In genomic region chr11:20156876-20157613, GRCh38 we compare ENCODE assay signal across 10 cellular contexts. TPM values are rescaled to one million over a fixed set of nuclear protein-coding genes. Genes with fewer than 3 reads are reported as not detected.
DNase-seq lines count a peak whose midpoint lies in the region; ATAC-seq and TF ChIP-seq lines count a peak whose summit lies in the region.
"Had no signal": no experiment of that assay in that cellular context is flagged by ENCODE, and none has a peak within 500 bp of the region (broad histone marks: within the 10 kb centered on the region; RNA-seq: fewer than 3 reads in every experiment).

No MANE protein-coding gene starts in this region.

- no peaks in the 10 kb centered on the region for H3K9me3 Mint-ChIP-seq in progenitor cell of endocrine pancreas (ENCODE audit: low read depth)

- H3K4me1 ChIP-seq in ectodermal cell (ENCODE audit: control insufficient read depth, insufficient read depth, low read length) = peaks cover 52% of the 10 kb centered on the region
- H3K4me1 ChIP-seq in OCI-LY7 (ENCODE audit: insufficient read depth, low read length, poor library complexity, severe bottlenecking) = no peaks in the 10 kb centered on the region

- H3K4me1 Mint-ChIP-seq in progenitor cell of endocrine pancreas (ENCODE audit: low read depth) = peaks cover 3% of the 10 kb centered on the region

- no peak overlapping the region for H2AFZ ChIP-seq in OCI-LY7 (ENCODE audit: low read length)

- in situ Hi-C loops in GM13977 (cut with MboI; ENCODE audit: low pct_unique_long_range_greater_than_20kb, low sequenced_read_pairs, unreplicated experiment) = loop anchor here (25.0 kb wide), 1 partner anchor 455 kb away; no protein-coding TSS in a partner anchor

- 2% methylated on average over 43 to 45 of the region's 45 CpGs for WGBS in ectodermal cell, 2 experiments

- DNase-seq in GM13977 (ENCODE audit: low spot score) (peak; percentile 27), SW480 (ENCODE audit: low spot score) (peak; percentile 37), progenitor cell of endocrine pancreas (ENCODE audit: low spot score, unreplicated experiment) (no peak), ureter (ENCODE audit: low spot score) (no peak), mesenteric fat pad (ENCODE audit: low spot score) (no peak), OCI-LY7 (ENCODE audit: low spot score) (no peak)
- DNase-seq: KBM-7 had no signal

- TF ChIP-seq CTCF in GM13977 (IDR thresholded peaks at IDR 0.05; ENCODE audit: extremely low read depth, insufficient read depth, missing control alignments) (no peak), progenitor cell of endocrine pancreas (IDR thresholded peaks at IDR 0.05; ENCODE audit: unreplicated experiment) (no peak), OCI-LY7 (conservative IDR thresholded peaks at IDR 0.05; ENCODE audit: low read length) (no peak)

- ATAC-seq in esophagus mucosa = no peak

- H3K27me3 Mint-ChIP-seq in progenitor cell of endocrine pancreas = peaks cover 86% of the 10 kb centered on the region

- no peak overlapping the region for H3K4me2 ChIP-seq in OCI-LY7 (ENCODE audit: low read length)

- intact Hi-C loops in OCI-LY7 (cut with micrococcal nuclease; ENCODE audit: unreplicated experiment) = no loop called here

- no peaks in the 10 kb centered on the region for H3K9me2 ChIP-seq in OCI-LY7 (ENCODE audit: insufficient read depth, low read length)

- H3K27ac Mint-ChIP-seq in progenitor cell of endocrine pancreas = no peak overlapping the region

- BruUV-seq in OCI-LY7 (replicated peaks; lab: Mats Ljungman, UMichigan) = no TSS peak

- CTCF ChIA-PET in OCI-LY7 (lab: Charles Lee; ENCODE audit: unreplicated experiment) = no interaction called here

- H3K27me3 ChIP-seq in ectodermal cell (ENCODE audit: control insufficient read depth, insufficient read depth, low read length, poor library complexity, severe bottlenecking) = peaks cover 84% of the 10 kb centered on the region

- H3K36me3 Mint-ChIP-seq in progenitor cell of endocrine pancreas (ENCODE audit: insufficient read depth) = no peaks in the 10 kb centered on the region

- H3K4me3 ChIP-seq in ectodermal cell (ENCODE audit: insufficient read depth, low read depth, low read length) = peak overlapping the region; percentile 56
- H3K4me3 ChIP-seq in OCI-LY7 (ENCODE audit: low read depth, low read length, poor library complexity, severe bottlenecking) = no peak overlapping the region

- H3K79me2 ChIP-seq in OCI-LY7 (ENCODE audit: insufficient read depth, low read depth, low read length) = no peaks in the 10 kb centered on the region

- H4K20me1 ChIP-seq in OCI-LY7 (ENCODE audit: insufficient read depth, low read length) = no peaks in the 10 kb centered on the region

- H3K27ac ChIP-seq in ectodermal cell (ENCODE audit: insufficient read depth, low read depth, low read length, poor library complexity, severe bottlenecking) = peak overlapping the region; percentile 8
- no peak overlapping the region for H3K27ac ChIP-seq in OCI-LY7 (ENCODE audit: low read depth, low read length, poor library complexity, severe bottlenecking)

- H3K4me3 Mint-ChIP-seq in progenitor cell of endocrine pancreas (ENCODE audit: low read depth) = peak overlapping the region; percentile 21

- POLR2A ChIA-PET in OCI-LY7 (lab: Charles Lee) = interaction anchor here (0.7 kb wide), 1 partner anchor 10 kb away, joined by 3 read pairs; no protein-coding TSS in a partner anchor

- H3K36me3 ChIP-seq in ectodermal cell (ENCODE audit: control insufficient read depth, insufficient read depth, low read length) = no peaks in the 10 kb centered on the region
- no peaks in the 10 kb centered on the region for H3K36me3 ChIP-seq in OCI-LY7 (ENCODE audit: insufficient read depth, low read length)

- H3K9me3 ChIP-seq in ectodermal cell (ENCODE audit: control insufficient read depth, low read length) = no peaks in the 10 kb centered on the region
- H3K9me3 ChIP-seq in OCI-LY7 (ENCODE audit: low read length) = no peaks in the 10 kb centered on the region

RNA-seq across cellular contexts. Expression of gene DBX1, which starts 3.2 kb away (rescaled TPM):
- 5.7 TPM for polyA plus RNA-seq in ectodermal cell (2013, experiment 1 of 4)
- polyA plus RNA-seq in ectodermal cell (2013, experiment 2 of 4) = 6.5 TPM
- polyA plus RNA-seq in ectodermal cell (2013, experiment 3 of 4) = 12.6 TPM
- 10.0 TPM for polyA plus RNA-seq in ectodermal cell (2013, experiment 4 of 4)
- not detected in 2 replicates for total RNA-seq in progenitor cell of endocrine pancreas
- not detected for total RNA-seq in ureter
- not detected for total RNA-seq in esophagus mucosa
- total RNA-seq in mesenteric fat pad = not detected
- not detected in 2 replicates for total RNA-seq in OCI-LY7 (2014; rRNA removed; shearing (Covaris generic))
- not detected in 2 replicates for total RNA-seq in OCI-LY7 (2022)
- total RNA-seq: fibroblast of lung had no signal
- polyA plus RNA-seq: fibroblast of lung had no signal

Comparison
In these comparisons a context has a peak if more than half of its experiments do, and no peak if none do; other contexts are left out.
1. DNase-seq: peak in GM13977 (single experiment) and SW480 (single experiment); none in progenitor cell of endocrine pancreas (single experiment), ureter (single experiment), mesenteric fat pad (single experiment) and OCI-LY7 (single experiment).